27 cellular contexts compared by ENCODE assay signal in the genomic region with DNA sequence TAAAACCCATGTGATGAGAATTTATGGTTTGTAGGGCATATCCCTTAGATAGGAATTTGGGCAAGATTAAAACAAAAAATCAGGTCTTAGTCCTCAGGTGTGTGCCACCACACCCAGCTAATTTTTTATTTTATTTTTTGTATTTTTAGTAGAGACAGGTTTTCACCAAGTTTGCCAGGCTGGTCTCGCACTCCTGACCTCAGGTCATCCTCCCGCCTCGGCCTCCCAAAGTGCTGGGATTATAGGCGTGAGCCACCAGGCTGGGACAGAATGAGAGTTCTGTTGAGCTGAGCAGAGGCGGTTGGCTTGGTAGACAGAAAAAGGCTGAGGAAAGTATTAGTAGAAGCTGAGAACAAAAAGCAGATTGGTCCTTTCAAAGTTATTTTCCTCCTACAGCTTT. TPM values are rescaled to one million over a fixed set of nuclear protein-coding genes. Genes with fewer than 3 reads are reported as not detected.
"Had no signal": no experiment of that assay in that cellular context is flagged by ENCODE, and none has a peak within 500 bp of the region (broad histone marks: within the 10 kb centered on the region; RNA-seq: fewer than 3 reads in every experiment).

No MANE protein-coding gene starts in this region.

- H3K27ac Mint-ChIP-seq: activated CD4-positive, alpha-beta T cell treated with anti-CD3 and anti-CD28 coated beads, Interleukin-2, amount 10 ng/mL, durations not matched to agents 7 days and 5 days; activated CD8-positive, alpha-beta T cell treated with anti-CD3 and anti-CD28 coated beads for 36 hours; activated naive CD8-positive, alpha-beta T cell; activated T-helper 17 cell treated with anti-CD3 and anti-CD28 coated beads, Interleukin-2, amount 50 U/mL, for 72 hours; dendritic cell treated with granulocyte-macrophage colony-stimulating factor and Interleukin-4, amounts not matched to agents 40 ng/mL and 50 ng/mL, for 4 days; endodermal cell; WTC11 had no signal

- H3K27ac ChIP-seq: brain microvascular endothelial cell, coronary artery, dorsolateral prefrontal cortex, foreskin keratinocyte, gastrocnemius medialis had no signal

- H3K27me3 ChIP-seq: brain microvascular endothelial cell, foreskin keratinocyte, gastrocnemius medialis had no signal

- H3K4me1 ChIP-seq: foreskin keratinocyte, gastrocnemius medialis had no signal

- H3K36me3 Mint-ChIP-seq: activated naive CD8-positive, alpha-beta T cell; WTC11 had no signal

- DNase-seq: activated CD4-positive, alpha-beta T cell treated with anti-CD3 and anti-CD28 coated beads for 1 hour; activated CD4-positive, alpha-beta T cell treated with anti-CD3 and anti-CD28 coated beads for 4 hours; activated CD4-positive, alpha-beta T cell treated with anti-CD3 and anti-CD28 coated beads, Interleukin-2, amount 10 ng/mL, durations not matched to agents 7 days and 5 days; activated CD4-positive, alpha-beta T cell treated with anti-CD3 and anti-CD28 coated beads, Interleukin-2, amount 50 U/mL, for 4 hours; activated CD8-positive, alpha-beta memory T cell treated with anti-CD3 and anti-CD28 coated beads for 24 hours; activated CD8-positive, alpha-beta T cell treated with anti-CD3 and anti-CD28 coated beads for 36 hours; activated effector memory CD4-positive, alpha-beta T cell treated with Interleukin-2 at 50 U/mL for 16 hours; activated gamma-delta T cell treated with Interleukin-2 at 50 U/mL for 16 hours; activated naive CD4-positive, alpha-beta T cell treated with anti-CD3 and anti-CD28 coated beads, Interleukin-2, amount 50 U/mL, for 16 hours; activated naive CD4-positive, alpha-beta T cell treated with Interleukin-2 at 50 U/mL for 16 hours; activated T-cell treated with anti-CD3 and anti-CD28 coated beads, Interleukin-2, amount 50 U/mL, for 4 hours; amniotic stem cell; anterior cingulate cortex; brain microvascular endothelial cell; dorsolateral prefrontal cortex; effector memory CD4-positive, alpha-beta T cell; endodermal cell; foreskin keratinocyte; gastrocnemius medialis; glutamatergic neuron; T-helper 2 cell had no signal

- H3K4me3 ChIP-seq: coronary artery, dorsolateral prefrontal cortex, gastrocnemius medialis had no signal

- H3K4me3 Mint-ChIP-seq: activated CD4-positive, alpha-beta T cell treated with anti-CD3 and anti-CD28 coated beads, Interleukin-2, amount 10 ng/mL, durations not matched to agents 7 days and 5 days; activated CD8-positive, alpha-beta T cell treated with anti-CD3 and anti-CD28 coated beads for 36 hours; activated naive CD8-positive, alpha-beta T cell; activated T-cell treated with anti-CD3 and anti-CD28 coated beads, Interleukin-2, amount 50 U/mL, for 4 hours; activated T-helper 17 cell treated with anti-CD3 and anti-CD28 coated beads, Interleukin-2, amount 50 U/mL, for 72 hours; central memory CD8-positive, alpha-beta T cell; dendritic cell treated with granulocyte-macrophage colony-stimulating factor and Interleukin-4, amounts not matched to agents 40 ng/mL and 50 ng/mL, for 4 days; endodermal cell; WTC11 had no signal

- H3K4me1 Mint-ChIP-seq: activated CD4-positive, alpha-beta T cell treated with anti-CD3 and anti-CD28 coated beads, Interleukin-2, amount 10 ng/mL, durations not matched to agents 7 days and 5 days; activated T-helper 17 cell treated with anti-CD3 and anti-CD28 coated beads, Interleukin-2, amount 50 U/mL, for 72 hours; central memory CD8-positive, alpha-beta T cell; endodermal cell; WTC11 had no signal

- H3K9me3 ChIP-seq: gastrocnemius medialis had no signal

- H3K9me3 Mint-ChIP-seq: activated CD8-positive, alpha-beta T cell treated with anti-CD3 and anti-CD28 coated beads for 36 hours; activated T-cell treated with anti-CD3 and anti-CD28 coated beads, Interleukin-2, amount 50 U/mL, for 4 hours; activated T-helper 17 cell treated with anti-CD3 and anti-CD28 coated beads, Interleukin-2, amount 50 U/mL, for 72 hours; central memory CD8-positive, alpha-beta T cell; dendritic cell treated with granulocyte-macrophage colony-stimulating factor and Interleukin-4, amounts not matched to agents 40 ng/mL and 50 ng/mL, for 4 days; endodermal cell; WTC11 had no signal

- H3K36me3 ChIP-seq: brain microvascular endothelial cell, gastrocnemius medialis had no signal

RNA-seq across cellular contexts. Expression of gene EDARADD, which starts 43.8 kb away (rescaled TPM):
- total RNA-seq: gastrocnemius medialis had no signal
